ENCODE assay signal across 8 cellular contexts in the genomic region with DNA sequence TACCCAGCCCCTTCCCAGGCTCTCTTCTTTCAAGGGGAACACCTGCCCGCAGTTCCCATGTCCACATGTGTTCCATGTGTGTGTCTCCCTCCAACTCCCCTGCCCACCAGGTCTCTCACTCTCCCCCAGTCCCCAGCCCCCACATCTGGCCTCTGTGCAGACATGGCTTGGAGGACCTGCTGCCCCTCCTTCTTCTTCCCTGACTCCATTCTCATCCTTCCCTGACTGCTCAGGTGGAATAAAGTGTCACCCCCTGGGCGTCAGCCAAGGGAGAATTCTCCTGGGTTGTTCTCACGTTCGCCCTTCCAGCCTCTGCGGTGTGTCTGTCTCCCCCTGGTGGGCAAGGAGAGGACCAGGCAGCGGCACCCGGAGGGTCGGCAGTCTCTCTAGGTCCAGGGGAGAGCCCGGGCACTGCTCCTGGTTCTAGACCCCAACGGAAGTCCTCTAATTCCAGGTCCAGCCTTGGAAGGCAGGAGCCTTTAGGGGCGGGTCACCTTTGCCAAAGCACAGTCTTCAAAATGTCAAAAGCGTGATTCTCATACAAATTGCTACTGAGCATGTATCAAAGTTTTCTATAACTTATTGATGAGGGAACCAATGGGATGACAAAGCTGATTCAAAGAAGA. TPM values are rescaled to one million over a fixed set of nuclear protein-coding genes. Genes with fewer than 3 reads are reported as not detected.
DNase-seq lines count a peak whose midpoint lies in the region; TF ChIP-seq lines count a peak whose summit lies in the region.

No MANE protein-coding gene starts in this region.

- TF ChIP-seq POLR2A in sigmoid colon (IDR thresholded peaks at IDR 0.05): no peak

- no peaks in the 10 kb centered on the region for H3K4me1 ChIP-seq in sigmoid colon

- peaks cover 21% of the 10 kb centered on the region for H3K27me3 Mint-ChIP-seq in glutamatergic neuron (ENCODE audit: unreplicated experiment)

- peaks cover 8% of the 10 kb centered on the region for H3K4me1 Mint-ChIP-seq in glutamatergic neuron (ENCODE audit: low read depth, unreplicated experiment)

- no peak overlapping the region for H3K27ac Mint-ChIP-seq in glutamatergic neuron (ENCODE audit: unreplicated experiment)

- H3K9me3 ChIP-seq in sigmoid colon: no peaks in the 10 kb centered on the region

- DNase-seq in ELF-1 (ENCODE audit: low read depth, low spot score): peak; percentile 87
- peak; percentile 65 to 79 for DNase-seq in Kasumi-1 (lab: John Stamatoyannopoulos, UW)
- peak; percentile 62 for DNase-seq in SIG-M5 treated with dmso at 0.1 percent for 504 hours (lab: John Stamatoyannopoulos, UW; ENCODE audit: unreplicated experiment)
- peak; percentile 56 for DNase-seq in activated T-helper 9 cell treated with anti-CD3 and anti-CD28 coated beads, Interleukin-2, amount 50 U/mL, for 16 hours (ENCODE audit: low read depth)
- peak; percentile 81 for DNase-seq in glutamatergic neuron
- peak; percentile 76 for DNase-seq in sigmoid colon
- no peak for DNase-seq in dedifferentiated amniotic fluid mesenchymal stem cell (ENCODE audit: extremely low spot score)
- DNase-seq in NCI-H1048 (lab: John Stamatoyannopoulos, UW): no peak

- no peaks in the 10 kb centered on the region for H3K36me3 Mint-ChIP-seq in glutamatergic neuron (ENCODE audit: unreplicated experiment)

- no peaks in the 10 kb centered on the region for H3K27me3 ChIP-seq in sigmoid colon

- H3K9me3 Mint-ChIP-seq in glutamatergic neuron (ENCODE audit: unreplicated experiment): peaks cover 6% of the 10 kb centered on the region

- H3K4me3 Mint-ChIP-seq in glutamatergic neuron (ENCODE audit: unreplicated experiment): no peak overlapping the region

- intact Hi-C loops in sigmoid colon (cut with DNase I): no loop called here

- 8 to 13% methylated on average over 12 of the region's 12 CpGs for WGBS in sigmoid colon, 2 donors

- peak; percentile 83 for TF ChIP-seq CTCF in glutamatergic neuron (IDR thresholded peaks at IDR 0.05; ENCODE audit: partially characterized antibody, unreplicated experiment)
- peak; percentile 46 to 69 (median 53) for TF ChIP-seq CTCF in sigmoid colon (IDR thresholded peaks at IDR 0.05)

- no peak overlapping the region for H3K4me3 ChIP-seq in sigmoid colon

- TF ChIP-seq EP300 in sigmoid colon (IDR thresholded peaks at IDR 0.05): no peak

- H3K27ac ChIP-seq in sigmoid colon: no peak overlapping the region

- no peaks in the 10 kb centered on the region for H3K36me3 ChIP-seq in sigmoid colon

RNA-seq across cellular contexts. Expression of gene EBF4, which starts 50.5 kb away (rescaled TPM):
- total RNA-seq in glutamatergic neuron (ENCODE audit: unreplicated experiment): 11.0 TPM
- total RNA-seq in sigmoid colon: 10 to 100 TPM; 14.8 to 37.5 (median 30.8) TPM
- polyA plus RNA-seq in sigmoid colon: 1 to 10 TPM; 1.2 to 4.6 (median 1.2) TPM

RNA-seq across cellular contexts. Expression of gene CPXM1, which starts 57.4 kb away (rescaled TPM):
- total RNA-seq in glutamatergic neuron (ENCODE audit: unreplicated experiment): 28.1 TPM
- 1 to 10 TPM in 3 of 4 donors, under 1 TPM in 1; 0.54 to 10.0 (median 1.8) TPM for total RNA-seq in sigmoid colon
- polyA plus RNA-seq in sigmoid colon: 1 to 10 TPM in 2 of 3 donors, under 1 TPM in 1; 0.69 to 7.2 (median 1.2) TPM

Comparison
In these comparisons a context has a peak if more than half of its experiments do, and no peak if none do; other contexts are left out.
1. DNase-seq: peak in ELF-1 (single experiment), Kasumi-1 (2 of 2), SIG-M5 treated with dmso at 0.1 percent for 504 hours (single experiment), activated T-helper 9 cell treated with anti-CD3 and anti-CD28 coated beads, Interleukin-2, amount 50 U/mL, for 16 hours (single experiment), glutamatergic neuron (single experiment) and sigmoid colon (single experiment); none in dedifferentiated amniotic fluid mesenchymal stem cell (single experiment) and NCI-H1048 (single experiment).